Comparison of ENCODE assay signal across 8 cellular contexts in the genomic region with DNA sequence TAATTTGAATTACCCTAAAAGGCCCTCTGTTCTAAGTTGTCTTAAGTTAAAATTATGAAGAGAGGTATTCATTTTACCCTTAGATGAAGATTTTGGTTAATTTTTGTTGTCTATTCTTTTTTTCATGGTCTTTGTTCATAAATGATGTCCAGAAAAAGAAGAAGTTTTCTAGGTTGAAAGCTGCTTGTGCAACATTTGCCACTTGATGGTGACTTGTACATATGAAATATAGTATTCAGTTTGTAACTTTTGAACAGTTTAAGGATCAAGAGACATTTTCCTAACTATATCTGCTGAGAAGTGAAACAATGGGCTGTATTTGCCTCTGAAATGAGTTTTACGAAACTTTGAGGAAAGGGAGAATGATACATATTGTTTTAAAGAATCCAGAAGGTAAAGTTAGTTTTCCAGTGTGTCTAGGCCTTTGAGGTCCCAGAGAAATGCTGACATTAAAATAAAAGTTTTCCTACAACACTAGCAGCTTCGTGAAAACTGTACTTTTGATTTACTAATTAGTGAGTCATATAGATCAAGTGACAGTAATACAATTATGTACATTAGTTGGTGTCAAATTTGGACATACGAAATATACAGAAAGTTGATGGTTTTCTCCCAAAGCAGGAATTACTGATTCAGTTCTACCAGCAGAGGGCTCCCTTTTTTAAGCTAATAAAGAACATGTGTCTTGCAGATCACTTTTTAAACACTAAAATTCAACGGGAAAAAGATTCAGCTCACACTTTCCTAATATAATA.
DNase-seq lines count a peak whose midpoint lies in the region; TF ChIP-seq lines count a peak whose summit lies in the region.

No MANE protein-coding gene starts in this region.

- TF ChIP-seq CTCF in right atrium auricular region (IDR thresholded peaks at IDR 0.05) (peak; percentile 53 to 81), lower leg skin (IDR thresholded peaks at IDR 0.05) (no peak)

- H3K9me3 Mint-ChIP-seq in activated naive CD8-positive, alpha-beta T cell treated with anti-CD3 and anti-CD28 coated beads for 36 hours = no peaks in the 10 kb centered on the region

- H3K27me3 ChIP-seq in right atrium auricular region = no peaks in the 10 kb centered on the region

- H3K4me3 Mint-ChIP-seq in activated naive CD8-positive, alpha-beta T cell treated with anti-CD3 and anti-CD28 coated beads for 36 hours = peak overlapping the region; percentile 12

- no peak for TF ChIP-seq POLR2A in lower leg skin (IDR thresholded peaks at IDR 0.05)

- H3K27ac Mint-ChIP-seq in activated naive CD8-positive, alpha-beta T cell treated with anti-CD3 and anti-CD28 coated beads for 36 hours = peak overlapping the region; percentile 89

- DNase-seq in right atrium auricular region (ENCODE audit: low spot score) (no peak), cardiac septum (ENCODE audit: low spot score) (no peak), NCI-H2029 (lab: John Stamatoyannopoulos, UW) (peak; percentile 37), iPS-NIHi11 (ENCODE audit: low spot score) (peak; percentile 18), superior temporal gyrus (ENCODE audit: extremely low spot score) (peak; percentile 96), lower leg skin (ENCODE audit: low spot score in 2 of 2) (no peak)
- no peak for DNase-seq in activated naive CD8-positive, alpha-beta T cell treated with anti-CD3 and anti-CD28 coated beads for 36 hours
- DNase-seq in stimulated activated naive CD4-positive, alpha-beta T cell treated with Interleukin-2 at 50 U/mL for 16 hours (lab: John Stamatoyannopoulos, UW) = no peak

- intact Hi-C loops in cardiac septum (cut with DNase I) = loop anchor here (1.0 to 10.0 kb wide), 6 partner anchors 56 to 721 kb away; no protein-coding TSS in a partner anchor
- intact Hi-C loops in lower leg skin (cut with DNase I; ENCODE audit: low total_unique reads) = loop anchor here (5.0 to 10.0 kb wide), 2 partner anchors 169 to 676 kb away; no protein-coding TSS in a partner anchor

- H3K9me3 ChIP-seq in right atrium auricular region = no peaks in the 10 kb centered on the region

- H3K27ac ChIP-seq in right atrium auricular region = peak overlapping the region; percentile 32 to 86

- H3K4me1 Mint-ChIP-seq in activated naive CD8-positive, alpha-beta T cell treated with anti-CD3 and anti-CD28 coated beads for 36 hours = peaks cover 85% of the 10 kb centered on the region

- 17 to 21% methylated on average over 4 of the region's 4 CpGs for WGBS in lower leg skin, 2 donors

- no peaks in the 10 kb centered on the region for H3K27me3 Mint-ChIP-seq in activated naive CD8-positive, alpha-beta T cell treated with anti-CD3 and anti-CD28 coated beads for 36 hours

- H3K4me1 ChIP-seq in right atrium auricular region = peaks cover 0 to 69% of the 10 kb centered on the region in 2 donors

- H3K36me3 Mint-ChIP-seq in activated naive CD8-positive, alpha-beta T cell treated with anti-CD3 and anti-CD28 coated beads for 36 hours = peaks cover 41% of the 10 kb centered on the region

- H3K36me3 ChIP-seq in right atrium auricular region = peaks cover 44% of the 10 kb centered on the region

- no peak overlapping the region for H3K4me3 ChIP-seq in right atrium auricular region
- no peak overlapping the region for H3K4me3 ChIP-seq in lower leg skin (ENCODE audit: low read depth, poor library complexity, severe bottlenecking)

Comparison
In these comparisons a context has a peak if more than half of its experiments do, and no peak if none do; other contexts are left out.
1. DNase-seq: peak in NCI-H2029 (single experiment), iPS-NIHi11 (single experiment) and superior temporal gyrus (single experiment); none in right atrium auricular region (single experiment), cardiac septum (single experiment), activated naive CD8-positive, alpha-beta T cell treated with anti-CD3 and anti-CD28 coated beads for 36 hours (single experiment), stimulated activated naive CD4-positive, alpha-beta T cell treated with Interleukin-2 at 50 U/mL for 16 hours (single experiment) and lower leg skin (0 of 2).
2. CTCF ChIP-seq: peak in right atrium auricular region (2 of 2); none in lower leg skin (0 of 3).